In the genomic region with DNA sequence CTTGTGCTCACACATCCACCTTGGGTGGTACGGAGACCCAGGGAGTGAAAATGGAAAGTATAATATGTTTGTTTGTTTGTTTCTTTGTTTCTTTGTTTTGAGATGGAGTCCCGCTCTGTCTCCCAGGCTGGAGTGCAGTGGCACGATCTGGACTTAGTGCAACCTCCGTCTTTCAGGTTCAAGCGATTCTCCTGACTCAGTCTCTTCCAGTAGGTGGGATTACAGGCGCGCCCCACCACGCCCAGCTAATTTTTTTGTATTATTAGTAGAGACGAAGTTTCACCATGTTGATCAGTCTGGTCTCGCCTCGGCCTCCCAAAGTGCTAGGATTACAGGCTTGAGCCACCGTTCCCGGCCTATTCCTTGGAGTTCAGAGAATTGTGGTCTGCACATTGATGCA, we compare ENCODE assay signal across 11 cellular contexts.
DNase-seq lines count a peak whose midpoint lies in the region; ATAC-seq and TF ChIP-seq lines count a peak whose summit lies in the region.
"Had no signal": no experiment of that assay in that cellular context is flagged by ENCODE, and none has a peak within 500 bp of the region (broad histone marks: within the 10 kb centered on the region; RNA-seq: fewer than 3 reads in every experiment).

No MANE protein-coding gene starts in this region.

- POLR2A ChIA-PET in A673 (lab: Charles Lee; ENCODE audit: low non-redundant PET): no interaction called here

- intact Hi-C loops in A673 (cut with micrococcal nuclease; ENCODE audit: unreplicated experiment): loop anchor here (5.0 kb wide), 1 partner anchor 134 kb away; no protein-coding TSS in a partner anchor

- H3K27me3 ChIP-seq in A673 (replicated peaks; ENCODE audit: insufficient read depth, low read depth, low read length, poor library complexity) (no peaks in the 10 kb centered on the region), H9 (ENCODE audit: insufficient read depth, low read length) (peaks cover 60% of the 10 kb centered on the region), SJCRH30 (no peaks in the 10 kb centered on the region)

- no peak overlapping the region for H3K27ac Mint-ChIP-seq in H9

- H3K4me1 ChIP-seq in A673 (ENCODE audit: insufficient read depth, low read length, poor library complexity, severe bottlenecking): peaks cover 14% of the 10 kb centered on the region
- peaks cover 2% of the 10 kb centered on the region; the same call in 1 of the 2 replicates for H3K4me1 ChIP-seq in H9 (ENCODE audit: insufficient read depth, low read length)
- no peaks in the 10 kb centered on the region for H3K4me1 ChIP-seq in SJCRH30

- H4K20me1 ChIP-seq in H9 (ENCODE audit: control insufficient read depth, insufficient read depth, insufficient read length): no peaks in the 10 kb centered on the region

- H2BK5ac ChIP-seq in H9 (ENCODE audit: insufficient read length, low read length): no peak overlapping the region

- no peak overlapping the region for H2BK12ac ChIP-seq in H9 (ENCODE audit: insufficient read length, low read depth, low read length)

- no peak overlapping the region for H2AK5ac ChIP-seq in H9 (ENCODE audit: insufficient read length, low read length)

- H2BK20ac ChIP-seq in H9 (ENCODE audit: low read depth, low read length, poor library complexity, severe bottlenecking): no peak overlapping the region

- ATAC-seq in esophagus mucosa: no peak
- ATAC-seq: activated T-helper 17 cell treated with anti-CD3 and anti-CD28 coated beads, Interleukin-2, amount 50 U/mL, for 72 hours; Right ventricle myocardium inferior had no signal

- H3K36me3 ChIP-seq in A673 (ENCODE audit: insufficient read depth, low read length, poor library complexity, severe bottlenecking) (no peaks in the 10 kb centered on the region), SJCRH30 (no peaks in the 10 kb centered on the region)

- WGBS in H9 (ENCODE audit: extremely low coverage, insufficient read length, low lambda C conversion rate): no CpG with 5 or more reads among the region's 13 CpGs

- peak overlapping the region; percentile 63 for H3K4me2 ChIP-seq in H9 (ENCODE audit: insufficient read depth, insufficient read length, low read length)

- no peak overlapping the region for H3K4ac ChIP-seq in H9 (ENCODE audit: low read depth, low read length)

- DNase-seq in A673 (ENCODE audit: low spot score) (no peak), H9 (no peak), SJCRH30 (no peak), foreskin fibroblast (no peak), COR-L47 (lab: John Stamatoyannopoulos, UW) (no peak), CD1c-positive myeloid dendritic cell (ENCODE audit: extremely low spot score) (no peak)
- no peak for DNase-seq in activated CD4-positive, CD25-positive, alpha-beta regulatory T cell (lab: John Stamatoyannopoulos, UW)
- DNase-seq: C1 segment of cervical spinal cord had no signal

- peaks cover 21% of the 10 kb centered on the region for H3K23me2 ChIP-seq in H9 (ENCODE audit: insufficient read length, low read depth, low read length, poor library complexity, severe bottlenecking)

- no peak overlapping the region for H3K27ac ChIP-seq in A673 (ENCODE audit: low read depth, low read length, poor library complexity, severe bottlenecking)
- H3K27ac ChIP-seq in H9 (ENCODE audit: insufficient read length, low read depth, low read length): no peak overlapping the region
- H3K27ac ChIP-seq in SJCRH30: no peak overlapping the region

- no peak overlapping the region for H3T11ph ChIP-seq in H9 (ENCODE audit: low read length)

- peaks cover 29 to 42% of the 10 kb centered on the region in 2 experiments for H3K4me1 Mint-ChIP-seq in H9
- H3K4me1 Mint-ChIP-seq: activated T-helper 17 cell treated with anti-CD3 and anti-CD28 coated beads, Interleukin-2, amount 50 U/mL, for 72 hours had no signal

- H3K56ac ChIP-seq in H9 (ENCODE audit: insufficient read length, low read depth, low read length): no peak overlapping the region

- H4K5ac ChIP-seq in H9 (ENCODE audit: insufficient read length, low read depth, low read length): no peak overlapping the region

- H3K18ac ChIP-seq in H9 (ENCODE audit: insufficient read length, low read depth, low read length): no peak overlapping the region

- peak overlapping the region; percentile 58 to 81 for H3K4me3 Mint-ChIP-seq in H9
- H3K4me3 Mint-ChIP-seq: activated T-helper 17 cell treated with anti-CD3 and anti-CD28 coated beads, Interleukin-2, amount 50 U/mL, for 72 hours had no signal

- peak overlapping the region; percentile 55 for H3K4me3 ChIP-seq in A673 (ENCODE audit: low read depth, low read length, poor library complexity, severe bottlenecking)
- H3K4me3 ChIP-seq in SJCRH30: peak overlapping the region; percentile 56
- H3K4me3 ChIP-seq in foreskin fibroblast (ENCODE audit: low read depth in 1 of 2, low read length in 2 of 2): peak overlapping the region; percentile 19 to 25

- no peaks in the 10 kb centered on the region for H3K79me1 ChIP-seq in H9 (ENCODE audit: insufficient read depth, low read depth, low read length, poor library complexity, severe bottlenecking)

- H3K23ac ChIP-seq in H9 (ENCODE audit: insufficient read length, low read depth, low read length): no peak overlapping the region

- H3K9me3 Mint-ChIP-seq in H9: peaks cover 3 to 14% of the 10 kb centered on the region in 2 experiments; a peak in 1 of 5 replicates

- H2AFZ ChIP-seq in H9 (ENCODE audit: low read length): no peak overlapping the region

- no peak overlapping the region for H4K91ac ChIP-seq in H9 (ENCODE audit: insufficient read length, low read depth, low read length)

- H3K9me3 ChIP-seq in A673 (ENCODE audit: low read depth, low read length, poor library complexity, severe bottlenecking): no peaks in the 10 kb centered on the region
- no peaks in the 10 kb centered on the region for H3K9me3 ChIP-seq in H9 (ENCODE audit: control insufficient read depth, low read depth, low read length)
- H3K9me3 ChIP-seq in SJCRH30 (replicated peaks): no peaks in the 10 kb centered on the region

- no TSS peak for BruUV-seq in A673 (replicated peaks; lab: Mats Ljungman, UMichigan)

- CTCF ChIA-PET in A673 (lab: Charles Lee): interaction anchor here (0.6 kb wide), 1 partner anchor 716 kb away, joined by 3 read pairs; no protein-coding TSS in a partner anchor

- peaks cover 97% of the 10 kb centered on the region for H3K27me3 Mint-ChIP-seq in H9 (ENCODE audit: low read depth)

- H3K14ac ChIP-seq in H9 (ENCODE audit: insufficient read depth, low read length): no peak overlapping the region

- no peak overlapping the region for H4K8ac ChIP-seq in H9 (replicated peaks; ENCODE audit: insufficient read length, low read depth, low read length)

- no peaks in the 10 kb centered on the region for H3K79me2 ChIP-seq in H9 (ENCODE audit: insufficient read depth, low read length)

- no peak overlapping the region for H3K9ac ChIP-seq in H9 (ENCODE audit: extremely low read depth, insufficient read length, low read length)

- no peak overlapping the region for H2BK120ac ChIP-seq in H9 (ENCODE audit: low read depth, low read length, poor library complexity, severe bottlenecking)

- peaks cover 0 to 2% (median 0%) of the 10 kb centered on the region in 3 experiments; a peak in 1 of 7 replicates for H3K36me3 Mint-ChIP-seq in H9 (ENCODE audit: insufficient read depth in 1 of 3, low read depth in 3 of 3)

- TF ChIP-seq CTCF in A673 (conservative IDR thresholded peaks at IDR 0.05; ENCODE audit: low read depth, low read length) (no peak), H9 (conservative IDR thresholded peaks at IDR 0.05) (no peak), foreskin fibroblast (IDR thresholded peaks at IDR 0.05; ENCODE audit: low read depth, low read length) (no peak)

- no peak overlapping the region for H2BK15ac ChIP-seq in H9 (ENCODE audit: low read depth, low read length)
